In the genomic region with DNA sequence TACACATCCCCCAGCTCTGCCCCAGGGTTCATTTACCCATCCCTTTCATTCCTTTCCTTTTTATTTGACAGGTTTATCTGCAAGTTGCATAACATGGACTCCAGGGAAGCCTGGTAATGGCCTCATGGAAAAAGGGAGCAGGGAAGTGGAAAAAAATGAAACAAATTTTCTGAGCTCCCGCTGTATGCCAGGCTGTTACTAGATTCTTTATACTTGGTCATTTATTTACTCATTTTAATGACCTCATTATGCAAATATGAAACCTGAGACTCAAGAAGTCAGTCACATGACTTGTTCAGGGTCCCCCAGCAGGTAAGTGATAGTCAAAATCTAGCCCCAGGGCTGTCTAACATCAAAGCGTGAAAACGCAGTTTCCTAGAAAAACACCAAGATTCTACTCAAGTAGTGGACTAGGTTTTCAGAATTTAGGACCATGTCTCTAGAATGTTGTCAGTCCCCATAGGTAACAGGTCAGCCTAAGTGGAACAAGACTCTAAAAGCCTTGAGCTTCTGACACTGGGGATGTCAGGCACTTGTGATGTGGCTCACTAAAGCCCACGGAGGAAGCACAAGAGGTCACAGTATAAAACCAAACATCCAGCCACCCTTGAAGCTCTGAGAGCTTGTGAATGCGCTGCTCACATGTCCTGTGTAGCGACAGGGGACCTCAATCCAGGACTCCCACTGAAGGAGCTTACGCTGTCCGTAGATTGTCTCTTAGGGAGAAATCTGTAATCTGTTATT, we compare ENCODE assay signal across 8 cellular contexts. TPM values are rescaled to one million over a fixed set of nuclear protein-coding genes. Genes with fewer than 3 reads are reported as not detected.
DNase-seq lines count a peak whose midpoint lies in the region; ATAC-seq, FAIRE-seq and TF ChIP-seq lines count a peak whose summit lies in the region.
"Not testable (repeated sequence)": the region's sequence is repeated elsewhere in the genome, so short reads cannot be mapped to it uniquely, and the experiment has no call there.

No MANE protein-coding gene starts in this region.

- DNase-seq in A549 (ENCODE audit: low read depth in 1 of 2, low spot score in 1 of 2); activated CD8-positive, alpha-beta memory T cell treated with anti-CD3 and anti-CD28 coated beads, Interleukin-2, amount 10 ng/mL, durations not matched to agents 7 days and 5 days; pancreas: not testable (repeated sequence)
- DNase-seq in M059J (ENCODE audit: low read depth) (peak; percentile 71), NCI-H526 (lab: John Stamatoyannopoulos, UW) (peak; percentile 87 to 88), cardiac muscle cell (ENCODE audit: low read depth in 1 of 2, low spot score in 1 of 2) (peak in 1 of 2 donors; percentile 64), left lobe of liver (ENCODE audit: low spot score) (peak; percentile 60), tibial nerve (ENCODE audit: low spot score in 2 of 2) (peak in 1 of 2 donors; percentile 17)

- not testable (repeated sequence) for H3K27me3 Mint-ChIP-seq in activated CD8-positive, alpha-beta memory T cell treated with anti-CD3 and anti-CD28 coated beads, Interleukin-2, amount 10 ng/mL, durations not matched to agents 7 days and 5 days

- H3K27ac ChIP-seq in A549 (peak overlapping the region; percentile 76 to 82; a peak in 5 of 6 replicates), cardiac muscle cell (peak overlapping the region; percentile 69), pancreas (peak overlapping the region in 2 of 4 donors; percentile 2 to 29), tibial nerve (peak overlapping the region in 3 of 4 donors; percentile 43 to 66 (median 53))

- 89% methylated on average over 8 of the region's 8 CpGs for WGBS in A549 (ENCODE audit: missing lambda C conversion rate)
- 85 to 92% methylated on average over 8 of the region's 8 CpGs for WGBS in pancreas, 2 donors
- 74 to 89% methylated on average over 8 of the region's 8 CpGs for WGBS in tibial nerve, 2 donors

- peaks cover 61% of the 10 kb centered on the region for H3K4me1 ChIP-seq in A549
- H3K4me1 ChIP-seq in cardiac muscle cell (ENCODE audit: low read depth), result peaks cover 30% of the 10 kb centered on the region
- H3K4me1 ChIP-seq in pancreas, tibial nerve: not testable (repeated sequence)

- not testable (repeated sequence) for H3K36me3 ChIP-seq in cardiac muscle cell, pancreas, tibial nerve

- H3K27ac Mint-ChIP-seq in activated CD8-positive, alpha-beta memory T cell treated with anti-CD3 and anti-CD28 coated beads, Interleukin-2, amount 10 ng/mL, durations not matched to agents 7 days and 5 days, result not testable (repeated sequence)

- peaks cover 25% of the 10 kb centered on the region for H3K4me1 Mint-ChIP-seq in activated CD8-positive, alpha-beta memory T cell treated with anti-CD3 and anti-CD28 coated beads, Interleukin-2, amount 10 ng/mL, durations not matched to agents 7 days and 5 days

- not testable (repeated sequence) for TF ChIP-seq EP300 in A549 (IDR thresholded peaks at IDR 0.05)
- TF ChIP-seq EP300 in tibial nerve (IDR thresholded peaks at IDR 0.05), result peak in 1 of 2 donors; percentile 50

- not testable (repeated sequence) for H3K27me3 ChIP-seq in cardiac muscle cell, pancreas, tibial nerve

- TF ChIP-seq POLR2A in A549 (IDR thresholded peaks at IDR 0.05; ENCODE audit: low read length); tibial nerve (IDR thresholded peaks at IDR 0.05): not testable (repeated sequence)

- CTCF ChIA-PET in A549 (lab: Yijun Ruan, JAX); activated CD8-positive, alpha-beta memory T cell treated with anti-CD3 and anti-CD28 coated beads, Interleukin-2, amount 10 ng/mL, durations not matched to agents 7 days and 5 days (lab: Charles Lee): not testable (repeated sequence)

- H3K4me2 ChIP-seq in A549, result peak overlapping the region; percentile 70; the same call in 2 of the 3 replicates

- FAIRE-seq in A549 (lab: Jason Lieb, UNC); pancreas (lab: Jason Lieb, UNC): not testable (repeated sequence)

- not testable (repeated sequence) for TF ChIP-seq RAD21 in A549 (conservative IDR thresholded peaks at IDR 0.05 in 1 of 2, IDR thresholded peaks at IDR 0.05 in 1 of 2)

- H3K36me3 Mint-ChIP-seq in activated CD8-positive, alpha-beta memory T cell treated with anti-CD3 and anti-CD28 coated beads, Interleukin-2, amount 10 ng/mL, durations not matched to agents 7 days and 5 days, result not testable (repeated sequence)

- H3K9me3 ChIP-seq in A549; cardiac muscle cell (ENCODE audit: low read depth); pancreas; tibial nerve: not testable (repeated sequence)

- intact Hi-C loops in pancreas (cut with DNase I), result not testable (repeated sequence)

- H3K4me3 Mint-ChIP-seq in activated CD8-positive, alpha-beta memory T cell treated with anti-CD3 and anti-CD28 coated beads, Interleukin-2, amount 10 ng/mL, durations not matched to agents 7 days and 5 days, result not testable (repeated sequence)

- POLR2A ChIA-PET in A549 (lab: Yijun Ruan, JAX), result not testable (repeated sequence)

- not testable (repeated sequence) for H3K4me3 ChIP-seq in A549, cardiac muscle cell, pancreas, tibial nerve

- ATAC-seq in A549, result not testable (repeated sequence)
- ATAC-seq in activated CD8-positive, alpha-beta memory T cell treated with anti-CD3 and anti-CD28 coated beads, Interleukin-2, amount 10 ng/mL, durations not matched to agents 7 days and 5 days, result peak; percentile 49
- ATAC-seq in left lobe of liver (peak; percentile 38), pancreas (peak in 3 of 4 donors; percentile 18 to 31 (median 30))

- not testable (repeated sequence) for TF ChIP-seq CTCF in A549 (IDR thresholded peaks at IDR 0.05); cardiac muscle cell (IDR thresholded peaks at IDR 0.05; ENCODE audit: low read depth, low read length); pancreas (IDR thresholded peaks at IDR 0.05); tibial nerve (IDR thresholded peaks at IDR 0.05)

- not testable (repeated sequence) for H3K9me3 Mint-ChIP-seq in activated CD8-positive, alpha-beta memory T cell treated with anti-CD3 and anti-CD28 coated beads, Interleukin-2, amount 10 ng/mL, durations not matched to agents 7 days and 5 days (ENCODE audit: low read depth)

RNA-seq across cellular contexts. Expression of a gene that starts 32.6 kb away (rescaled TPM):
- polyA plus RNA-seq in A549 (2011; rRNA removed), result 28.8 and 59.7 TPM in 2 replicates
- polyA plus RNA-seq in A549 (2012; cell fraction: cytosol; rRNA removed), result 11.0 and 12.3 TPM in 2 replicates
- 75.3 and 75.7 TPM in 2 replicates for polyA plus RNA-seq in A549 (2012; cell fraction: nucleus; rRNA removed)
- polyA plus RNA-seq in A549 (2017; fragmentation: RNase III; extraction: RNeasy Plus Mini Kit Qiagen cat#74134 plus additional on column Dnase treatment), result 19.9 to 21.5 TPM (median 20.4 TPM) in 3 replicates
- 168 and 171 TPM in 2 replicates for polyA minus RNA-seq in A549 (2011; rRNA and poly(A)+ RNA removed)
- total RNA-seq in M059J (2014; rRNA removed; shearing (Covaris generic)), result 22.7 and 42.8 TPM in 2 replicates
- total RNA-seq in activated CD8-positive, alpha-beta memory T cell treated with anti-CD3 and anti-CD28 coated beads, Interleukin-2, amount 10 ng/mL, durations not matched to agents 7 days and 5 days, result 100 to 1,000 TPM; 150 to 172 TPM
- 72.5 and 108 TPM in 2 replicates for total RNA-seq in cardiac muscle cell
- polyA plus RNA-seq in cardiac muscle cell, result 53.1 and 86.9 TPM in 2 replicates
- total RNA-seq in left lobe of liver, result 60.5 TPM
- total RNA-seq in pancreas, result 100 to 1,000 TPM in 3 of 6 donors, 10 to 100 TPM in 3; 79.9 to 139 (median 113) TPM
- 10 to 100 TPM; 64.9 to 77.4 TPM for polyA plus RNA-seq in pancreas
- 100 to 1,000 TPM; 332 to 362 (median 351) TPM for total RNA-seq in tibial nerve
